ENCODE assay signal across 8 cellular contexts in the genomic region with DNA sequence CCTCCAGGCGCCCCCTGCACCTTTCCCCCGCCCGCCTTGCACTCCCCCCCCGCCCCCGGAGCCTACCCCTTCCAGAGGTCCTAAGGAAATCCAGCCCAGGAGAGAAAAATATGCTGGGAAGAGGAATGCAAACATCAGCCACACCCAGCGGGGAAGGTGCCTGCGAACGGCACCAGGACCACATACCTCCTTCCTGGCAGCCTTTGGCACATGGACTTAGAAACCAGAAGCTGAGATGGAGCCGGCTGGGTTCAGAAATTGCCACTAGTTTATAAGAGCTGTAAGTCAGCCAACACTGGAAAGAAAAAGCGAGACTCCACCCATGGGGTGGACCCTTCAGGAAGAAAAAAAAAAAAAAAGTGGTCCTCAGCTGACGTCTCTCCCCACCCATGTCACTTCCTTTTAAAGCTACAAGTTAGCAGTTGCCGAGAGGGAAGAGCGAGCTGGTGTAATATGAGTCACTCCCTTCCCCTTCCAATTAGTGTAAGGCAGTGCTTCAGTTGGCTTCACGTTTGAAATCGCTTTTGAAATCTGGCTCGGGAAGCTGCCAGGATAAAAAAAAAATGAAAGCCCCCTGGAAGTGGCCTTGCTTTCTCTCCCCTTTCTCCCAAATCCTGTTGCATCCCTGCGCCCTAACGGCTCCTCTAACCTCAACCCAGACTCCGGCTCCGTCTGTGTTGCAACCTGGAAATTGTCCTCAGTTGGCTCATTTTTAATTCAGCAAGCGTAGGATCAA. TPM values are rescaled to one million over a fixed set of nuclear protein-coding genes. Genes with fewer than 3 reads are reported as not detected.
DNase-seq lines count a peak whose midpoint lies in the region; ATAC-seq and FAIRE-seq lines count a peak whose summit lies in the region.

A gene with protein sequence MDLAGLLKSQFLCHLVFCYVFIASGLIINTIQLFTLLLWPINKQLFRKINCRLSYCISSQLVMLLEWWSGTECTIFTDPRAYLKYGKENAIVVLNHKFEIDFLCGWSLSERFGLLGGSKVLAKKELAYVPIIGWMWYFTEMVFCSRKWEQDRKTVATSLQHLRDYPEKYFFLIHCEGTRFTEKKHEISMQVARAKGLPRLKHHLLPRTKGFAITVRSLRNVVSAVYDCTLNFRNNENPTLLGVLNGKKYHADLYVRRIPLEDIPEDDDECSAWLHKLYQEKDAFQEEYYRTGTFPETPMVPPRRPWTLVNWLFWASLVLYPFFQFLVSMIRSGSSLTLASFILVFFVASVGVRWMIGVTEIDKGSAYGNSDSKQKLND (minus strand): TSS at position 310 of the 736 bp plus-strand sequence. CDS start 41,848 bp downstream, outside the sequence.

- ATAC-seq in GM21717 (IDR thresholded peaks at IDR 0.05; ENCODE audit: unreplicated experiment) = peak; percentile 98
- ATAC-seq in naive thymus-derived CD4-positive, alpha-beta T cell = peak; percentile 96

- peaks cover 0 to 6% of the 10 kb centered on the region in 2 donors for H3K4me1 ChIP-seq in naive thymus-derived CD4-positive, alpha-beta T cell (ENCODE audit: control insufficient read depth in 2 of 2, insufficient read depth in 2 of 2, low read length in 2 of 2)

- peaks cover 0 to 3% (median 0%) of the 10 kb centered on the region in 11 donors for H3K9me3 Mint-ChIP-seq in naive thymus-derived CD4-positive, alpha-beta T cell

- CTCF ChIA-PET in naive thymus-derived CD4-positive, alpha-beta T cell (lab: Charles Lee) = interaction anchor here (0.6 kb wide), 4 partner anchors 81 to 753 kb away, joined by 3 to 5 read pairs (median 3); no protein-coding TSS in a partner anchor

- H3K4me3 ChIP-seq in Jurkat, Clone E6-1 (ENCODE audit: low read length) = peak within 1 kb of the TSS; percentile 72
- H3K4me3 ChIP-seq in naive thymus-derived CD4-positive, alpha-beta T cell (ENCODE audit: low read length) = peak within 1 kb of the TSS; percentile 46

- peak; percentile 91 for DNase-seq in DMS79 (lab: John Stamatoyannopoulos, UW)
- DNase-seq in Jurkat, Clone E6-1 (ENCODE audit: low read depth, low spot score) = peak; percentile 91
- peak; percentile 95 for DNase-seq in RCC 7860 (ENCODE audit: low spot score)
- peak; percentile 52 to 60 for DNase-seq in activated T-cell treated with anti-CD3 and anti-CD28 coated beads, Interleukin-2, amount 50 U/mL, for 48 hours
- peak; percentile 97 for DNase-seq in fibroblast of gingiva (ENCODE audit: low read depth)
- DNase-seq in naive thymus-derived CD4-positive, alpha-beta T cell = peak; percentile 31 to 85 (median 78)
- peak; percentile 59 for DNase-seq in stimulated activated naive CD4-positive, alpha-beta T cell treated with Interleukin-2 at 50 U/mL for 16 hours (lab: John Stamatoyannopoulos, UW)

- peak within 1 kb of the TSS; percentile 82 to 98 (median 94) for H3K4me3 Mint-ChIP-seq in naive thymus-derived CD4-positive, alpha-beta T cell

- POLR2A ChIA-PET in naive thymus-derived CD4-positive, alpha-beta T cell (lab: Charles Lee) = interaction anchor here (0.5 kb wide), 1 partner anchor 1304 kb away, joined by 4 read pairs; no protein-coding TSS in a partner anchor

- H3K27ac ChIP-seq in naive thymus-derived CD4-positive, alpha-beta T cell (ENCODE audit: low read depth, low read length) = peak within 1 kb of the TSS; percentile 66

- intact Hi-C loops in naive thymus-derived CD4-positive, alpha-beta T cell (cut with micrococcal nuclease) = loop anchor here (1.0 to 10.0 kb wide), 7 partner anchors 48 to 1547 kb away; a partner anchor contains a TSS

- no peaks in the 10 kb centered on the region for H3K27me3 ChIP-seq in naive thymus-derived CD4-positive, alpha-beta T cell (ENCODE audit: control insufficient read depth in 2 of 2, insufficient read depth in 2 of 2, low read length in 2 of 2)

- peaks cover 0 to 16% (median 8%) of the 10 kb centered on the region in 5 donors for H3K36me3 Mint-ChIP-seq in naive thymus-derived CD4-positive, alpha-beta T cell

- H3K27me3 Mint-ChIP-seq in naive thymus-derived CD4-positive, alpha-beta T cell = peaks cover 0 to 15% (median 0%) of the 10 kb centered on the region in 5 donors

- no peaks in the 10 kb centered on the region for H3K9me3 ChIP-seq in naive thymus-derived CD4-positive, alpha-beta T cell (ENCODE audit: control insufficient read depth in 2 of 3, low read length in 3 of 3)

- H3K27ac Mint-ChIP-seq in naive thymus-derived CD4-positive, alpha-beta T cell = peak within 1 kb of the TSS; percentile 87 to 98 (median 94)

- H3K36me3 ChIP-seq in naive thymus-derived CD4-positive, alpha-beta T cell (ENCODE audit: control insufficient read depth in 2 of 3, insufficient read depth in 3 of 3, low read length in 3 of 3) = no peaks in the 10 kb centered on the region

- peak; percentile 94 for FAIRE-seq in RCC 7860 (lab: Jason Lieb, UNC)

- H3K4me1 Mint-ChIP-seq in naive thymus-derived CD4-positive, alpha-beta T cell = peaks cover 10 to 31% (median 19%) of the 10 kb centered on the region in 7 donors

RNA-seq across cellular contexts. Expression of the gene that starts here (rescaled TPM):
- 4.8 TPM for polyA plus RNA-seq in Jurkat, Clone E6-1 (2012; ENCODE audit: insufficient read depth, insufficient read length)
- 10 to 100 TPM in 2 of 5 experiments, 1 to 10 TPM in 3; 2.0 to 16.2 (median 4.4) TPM for total RNA-seq in naive thymus-derived CD4-positive, alpha-beta T cell
- polyA plus RNA-seq in naive thymus-derived CD4-positive, alpha-beta T cell = 1 to 10 TPM; 1.1 to 1.2 TPM

Comparison
In these comparisons a context has a peak if more than half of its experiments do, and no peak if none do; other contexts are left out.
1. Peak in every context shown above with its lines: DNase-seq, ATAC-seq, H3K4me3 ChIP-seq and H3K27ac ChIP-seq.